Comparison of ENCODE assay signal across 9 cellular contexts in genomic region chr1:234111458-234112142, GRCh38.
DNase-seq lines count a peak whose midpoint lies in the region; ATAC-seq and TF ChIP-seq lines count a peak whose summit lies in the region.
"Had no signal": no experiment of that assay in that cellular context is flagged by ENCODE, and none has a peak within 500 bp of the region (broad histone marks: within the 10 kb centered on the region; RNA-seq: fewer than 3 reads in every experiment).

No MANE protein-coding gene starts in this region.

- H3K9ac ChIP-seq in mammary epithelial cell (ENCODE audit: insufficient read depth, low read length), result no peak overlapping the region

- peak; percentile 24 to 45 for TF ChIP-seq CTCF in mammary epithelial cell (conservative IDR thresholded peaks at IDR 0.05 in 1 of 2, IDR thresholded peaks at IDR 0.05 in 1 of 2; ENCODE audit: extremely low read depth in 1 of 2, insufficient read depth in 1 of 2, low read depth in 1 of 2, low read length in 2 of 2)

- H3K4me1 ChIP-seq in mammary epithelial cell (ENCODE audit: insufficient read depth, low read length), result peaks cover 18% of the 10 kb centered on the region

- H3K27me3 Mint-ChIP-seq in activated CD4-positive, alpha-beta T cell treated with anti-CD3 and anti-CD28 coated beads for 36 hours, result peaks cover 13% of the 10 kb centered on the region

- H3K36me3 ChIP-seq in mammary epithelial cell (ENCODE audit: insufficient read depth, low read length), result no peaks in the 10 kb centered on the region

- DNase-seq in DMS53 treated with DMSO at 0.1 percent for 48 hours (lab: John Stamatoyannopoulos, UW; ENCODE audit: unreplicated experiment) (peak; percentile 24), M059J (ENCODE audit: low read depth) (peak; percentile 75), mammary epithelial cell (peak; percentile 14), midbrain (lab: John Stamatoyannopoulos, UW) (peak; percentile 32), NOMO-1 treated with DMSO at 0.1 percent for 48 hours (lab: John Stamatoyannopoulos, UW; ENCODE audit: unreplicated experiment) (no peak), NK-92 (lab: John Stamatoyannopoulos, UW; ENCODE audit: unreplicated experiment) (no peak)
- no peak for DNase-seq in stimulated activated CD4-positive, alpha-beta T cell treated with anti-CD3 and anti-CD28 coated beads, Interleukin-1b, Interleukin-23, amount 100 ng/mL, for 48 hours
- no peak for DNase-seq in activated CD4-positive, alpha-beta T cell treated with anti-CD3 and anti-CD28 coated beads for 36 hours
- DNase-seq: erythroblast had no signal

- CTCF ChIA-PET in mammary epithelial cell (lab: Charles Lee; ENCODE audit: low non-redundant PET), result interaction anchor here (0.7 kb wide), 1 partner anchor 14 kb away, joined by 5 read pairs; no protein-coding TSS in a partner anchor
- CTCF ChIA-PET in activated CD4-positive, alpha-beta T cell treated with anti-CD3 and anti-CD28 coated beads for 36 hours (lab: Charles Lee), result interaction anchor here (0.6 to 2.1 kb wide), 3 partner anchors 10 to 16 kb away, joined by 3 to 4 read pairs (median 4); no protein-coding TSS in a partner anchor

- H3K27ac ChIP-seq in mammary epithelial cell (ENCODE audit: insufficient read depth, low read depth, low read length), result no peak overlapping the region

- no peaks in the 10 kb centered on the region for H3K9me3 ChIP-seq in mammary epithelial cell (replicated peaks; ENCODE audit: insufficient read depth, low read length)

- H3K27me3 ChIP-seq in mammary epithelial cell (ENCODE audit: insufficient read depth, low read length), result no peaks in the 10 kb centered on the region

- POLR2A ChIA-PET in activated CD4-positive, alpha-beta T cell treated with anti-CD3 and anti-CD28 coated beads for 36 hours (lab: Charles Lee), result no interaction called here

- no peaks in the 10 kb centered on the region for H4K20me1 ChIP-seq in mammary epithelial cell (ENCODE audit: insufficient read depth, low read length)

- no peak overlapping the region for H3K4me2 ChIP-seq in mammary epithelial cell (ENCODE audit: insufficient read depth, low read depth, low read length)

- H2AFZ ChIP-seq in mammary epithelial cell (ENCODE audit: low read depth, low read length), result no peak overlapping the region

- no peak overlapping the region for H3K4me3 Mint-ChIP-seq in activated CD4-positive, alpha-beta T cell treated with anti-CD3 and anti-CD28 coated beads for 36 hours

- no peaks in the 10 kb centered on the region for H3K9me3 Mint-ChIP-seq in activated CD4-positive, alpha-beta T cell treated with anti-CD3 and anti-CD28 coated beads for 36 hours (ENCODE audit: low read depth)

- 72% methylated on average over 16 of the region's 17 CpGs for WGBS in mammary epithelial cell (ENCODE audit: low coverage, missing lambda C conversion rate)

- intact Hi-C loops in mammary epithelial cell (cut with micrococcal nuclease), result loop anchor here (1.0 to 5.0 kb wide), 2 partner anchors 491 to 717 kb away; no protein-coding TSS in a partner anchor
- intact Hi-C loops in activated CD4-positive, alpha-beta T cell treated with anti-CD3 and anti-CD28 coated beads for 36 hours (cut with DNase I, micrococcal nuclease), result loop anchor here in 1 of 2 experiments (10.0 kb wide), 1 partner anchor 983 kb away; no protein-coding TSS in a partner anchor

- no peak overlapping the region for H3K4me3 ChIP-seq in mammary epithelial cell (replicated peaks in 1 of 3; ENCODE audit: insufficient read depth in 1 of 3, low read depth in 2 of 3, low read length in 3 of 3)

- ATAC-seq in activated CD4-positive, alpha-beta T cell treated with anti-CD3 and anti-CD28 coated beads for 36 hours, result no peak

- H3K36me3 Mint-ChIP-seq in activated CD4-positive, alpha-beta T cell treated with anti-CD3 and anti-CD28 coated beads for 36 hours (ENCODE audit: low read depth), result no peaks in the 10 kb centered on the region

- no peak overlapping the region for H3K27ac Mint-ChIP-seq in activated CD4-positive, alpha-beta T cell treated with anti-CD3 and anti-CD28 coated beads for 36 hours

- peaks cover 5% of the 10 kb centered on the region for H3K4me1 Mint-ChIP-seq in activated CD4-positive, alpha-beta T cell treated with anti-CD3 and anti-CD28 coated beads for 36 hours

- dilution Hi-C loops in mammary epithelial cell (cut with HindIII; ENCODE audit: low sequenced_read_pairs), result no loop called here

- BruUV-seq in mammary epithelial cell (replicated peaks; lab: Mats Ljungman, UMichigan), result no TSS peak

- H3K79me2 ChIP-seq in mammary epithelial cell (ENCODE audit: insufficient read depth, low read length), result peaks cover 18% of the 10 kb centered on the region

- in situ Hi-C loops in mammary epithelial cell (cut with MboI; ENCODE audit: low sequenced_read_pairs in 2 of 2), result loop anchor here in 1 of 2 donors (25.0 kb wide), 1 partner anchor 976 kb away; no protein-coding TSS in a partner anchor

Comparison
In these comparisons a context has a peak if more than half of its experiments do, and no peak if none do; other contexts are left out.
1. DNase-seq: peak in DMS53 treated with DMSO at 0.1 percent for 48 hours (single experiment), M059J (single experiment), mammary epithelial cell (single experiment) and midbrain (single experiment); none in stimulated activated CD4-positive, alpha-beta T cell treated with anti-CD3 and anti-CD28 coated beads, Interleukin-1b, Interleukin-23, amount 100 ng/mL, for 48 hours (single experiment), activated CD4-positive, alpha-beta T cell treated with anti-CD3 and anti-CD28 coated beads for 36 hours (single experiment), NOMO-1 treated with DMSO at 0.1 percent for 48 hours (single experiment) and NK-92 (single experiment).